Comparison of ENCODE assay signal across 4 cellular contexts in the genomic region with DNA sequence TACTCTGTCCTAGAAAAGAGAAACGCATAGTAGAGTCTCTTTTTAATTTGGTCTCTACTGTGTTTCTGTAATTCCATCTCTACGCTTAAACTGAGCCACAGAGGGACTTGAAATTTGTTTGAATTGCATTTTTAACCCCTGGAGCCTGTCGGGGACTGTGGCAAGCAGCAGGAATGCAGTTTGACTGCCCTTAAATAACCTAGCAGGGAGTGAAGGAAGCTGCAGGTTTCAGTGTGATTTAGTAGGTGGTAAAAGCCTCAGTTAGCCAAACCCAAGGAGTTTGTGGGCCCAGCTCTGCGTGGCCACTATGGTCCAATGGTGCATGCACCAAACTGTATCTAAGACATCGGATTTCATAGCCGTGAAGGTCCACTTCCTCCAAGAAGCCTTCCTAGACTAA.
"Had no signal": no experiment of that assay in that cellular context is flagged by ENCODE, and none has a peak within 500 bp of the region (broad histone marks: within the 10 kb centered on the region; RNA-seq: fewer than 3 reads in every experiment).

No MANE protein-coding gene starts in this region.

- H3K4me1 Mint-ChIP-seq: GM23338, H9 had no signal

- H3K4me3 Mint-ChIP-seq: GM23338, H9 had no signal

- H3K4me2 ChIP-seq: GM23338 had no signal

- H3K4me3 ChIP-seq: GM23338 had no signal

- DNase-seq: H9, HCEC 1CT, IMR-90 had no signal

- H2AFZ ChIP-seq: GM23338 had no signal

- H3K27ac Mint-ChIP-seq: GM23338, H9 had no signal
